In the genomic region with DNA sequence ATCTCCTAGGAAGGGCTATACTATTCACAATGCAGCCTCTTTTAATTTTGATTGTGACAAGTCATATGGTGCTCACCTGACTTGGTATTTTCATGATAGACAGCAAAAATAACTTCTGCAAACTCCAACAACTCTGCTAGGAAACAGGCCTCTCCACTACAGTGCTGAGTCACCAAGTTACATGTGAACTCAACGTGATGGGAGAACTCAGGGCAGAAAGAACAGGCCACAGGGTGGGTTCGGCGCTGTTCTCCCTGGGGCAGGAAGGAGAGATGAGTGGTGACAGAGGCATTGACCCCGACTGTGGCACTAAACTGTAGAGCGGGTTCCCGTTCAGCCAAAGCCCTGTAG, we compare ENCODE assay signal across 1 cellular context.
TF ChIP-seq lines count a peak whose summit lies in the region.

No MANE protein-coding gene starts in this region.

TF ChIP-seq in HepG2, 621 proteins besides CTCF, POLR2A, EP300 and RAD21 (continued from another document):
- TF ChIP-seq FUBP1 (CRISPR knock-in tag; IDR thresholded peaks at IDR 0.05; ENCODE audit: borderline replicate concordance): no peak
- no peak for TF ChIP-seq ESRRA (CRISPR knock-in tag; IDR thresholded peaks at IDR 0.05; ENCODE audit: low read depth)
- no peak for TF ChIP-seq KDM2A (CRISPR knock-in tag; IDR thresholded peaks at IDR 0.05; ENCODE audit: borderline replicate concordance, low read depth)
- 0 out of 2 replicates have a peak, but pooled peaks have one; percentile 3 for TF ChIP-seq ZNF512 (CRISPR knock-in tag; IDR thresholded peaks at IDR 0.05)
- TF ChIP-seq TCF7L2 (IDR thresholded peaks at IDR 0.05; ENCODE audit: low read depth, low read length): no peak
- peak; percentile 17; the same call in 1 of the 2 replicates for TF ChIP-seq NFE2L2 (IDR thresholded peaks at IDR 0.05; ENCODE audit: low read length)
- no peak for TF ChIP-seq FLYWCH1 (CRISPR knock-in tag; IDR thresholded peaks at IDR 0.05)
- no peak for TF ChIP-seq CREB3 (CRISPR knock-in tag; IDR thresholded peaks at IDR 0.05)
- no peak for TF ChIP-seq ZNF44 (CRISPR knock-in tag; IDR thresholded peaks at IDR 0.05)
- TF ChIP-seq MTF2 (CRISPR knock-in tag; IDR thresholded peaks at IDR 0.05; ENCODE audit: borderline replicate concordance): no peak
- TF ChIP-seq ZNF784 (CRISPR knock-in tag; IDR thresholded peaks at IDR 0.05; ENCODE audit: borderline replicate concordance): no peak
- TF ChIP-seq ZNF496 (CRISPR knock-in tag; IDR thresholded peaks at IDR 0.05; ENCODE audit: insufficient replicate concordance): no peak
- no peak for TF ChIP-seq ZNF414 (CRISPR knock-in tag; IDR thresholded peaks at IDR 0.05)
- TF ChIP-seq SRSF9 (IDR thresholded peaks at IDR 0.05; ENCODE audit: borderline replicate concordance, insufficient read depth, low read depth, low read length, poor library complexity, severe bottlenecking): no peak
- no peak for TF ChIP-seq ZNF138 (CRISPR knock-in tag; IDR thresholded peaks at IDR 0.05; ENCODE audit: low read depth)
- no peak for TF ChIP-seq IRF2 (CRISPR knock-in tag; IDR thresholded peaks at IDR 0.05)
- TF ChIP-seq ZFP90 (CRISPR knock-in tag; IDR thresholded peaks at IDR 0.05; ENCODE audit: borderline replicate concordance): no peak
- no peak for TF ChIP-seq ZNF703 (CRISPR knock-in tag; IDR thresholded peaks at IDR 0.05; ENCODE audit: borderline replicate concordance)
- TF ChIP-seq HOXA7 (CRISPR knock-in tag; IDR thresholded peaks at IDR 0.05): no peak
- TF ChIP-seq, protein P1, sequence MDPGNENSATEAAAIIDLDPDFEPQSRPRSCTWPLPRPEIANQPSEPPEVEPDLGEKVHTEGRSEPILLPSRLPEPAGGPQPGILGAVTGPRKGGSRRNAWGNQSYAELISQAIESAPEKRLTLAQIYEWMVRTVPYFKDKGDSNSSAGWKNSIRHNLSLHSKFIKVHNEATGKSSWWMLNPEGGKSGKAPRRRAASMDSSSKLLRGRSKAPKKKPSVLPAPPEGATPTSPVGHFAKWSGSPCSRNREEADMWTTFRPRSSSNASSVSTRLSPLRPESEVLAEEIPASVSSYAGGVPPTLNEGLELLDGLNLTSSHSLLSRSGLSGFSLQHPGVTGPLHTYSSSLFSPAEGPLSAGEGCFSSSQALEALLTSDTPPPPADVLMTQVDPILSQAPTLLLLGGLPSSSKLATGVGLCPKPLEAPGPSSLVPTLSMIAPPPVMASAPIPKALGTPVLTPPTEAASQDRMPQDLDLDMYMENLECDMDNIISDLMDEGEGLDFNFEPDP (CRISPR knock-in tag; conservative IDR thresholded peaks at IDR 0.05): no peak
- no peak for TF ChIP-seq MEF2D (CRISPR knock-in tag; IDR thresholded peaks at IDR 0.05)
- TF ChIP-seq FOSL2 (CRISPR knock-in tag; IDR thresholded peaks at IDR 0.05): peak; percentile 71
- peak in 1 of 2 experiments; percentile 37; a peak in 3 of 4 replicates for TF ChIP-seq MAFK (conservative IDR thresholded peaks at IDR 0.05 in 1 of 2, IDR thresholded peaks at IDR 0.05 in 1 of 2; ENCODE audit: low read length in 2 of 2)
- no peak for TF ChIP-seq ZBTB1 (CRISPR knock-in tag; IDR thresholded peaks at IDR 0.05; ENCODE audit: borderline replicate concordance)
- no peak for TF ChIP-seq YY1 (IDR thresholded peaks at IDR 0.05; ENCODE audit: insufficient read depth, insufficient replicate concordance, low read depth, low read length)
- peak; percentile 40; the same call in 1 of the 2 replicates for TF ChIP-seq MAFF (IDR thresholded peaks at IDR 0.05; ENCODE audit: low read depth, low read length)
- no peak for TF ChIP-seq ZNF317 (CRISPR knock-in tag; IDR thresholded peaks at IDR 0.05)
- no peak for TF ChIP-seq ZSCAN29 (CRISPR knock-in tag; conservative IDR thresholded peaks at IDR 0.05)
- TF ChIP-seq ZNF598 (CRISPR knock-in tag; IDR thresholded peaks at IDR 0.05; ENCODE audit: borderline replicate concordance): no peak
- TF ChIP-seq, protein P2, sequence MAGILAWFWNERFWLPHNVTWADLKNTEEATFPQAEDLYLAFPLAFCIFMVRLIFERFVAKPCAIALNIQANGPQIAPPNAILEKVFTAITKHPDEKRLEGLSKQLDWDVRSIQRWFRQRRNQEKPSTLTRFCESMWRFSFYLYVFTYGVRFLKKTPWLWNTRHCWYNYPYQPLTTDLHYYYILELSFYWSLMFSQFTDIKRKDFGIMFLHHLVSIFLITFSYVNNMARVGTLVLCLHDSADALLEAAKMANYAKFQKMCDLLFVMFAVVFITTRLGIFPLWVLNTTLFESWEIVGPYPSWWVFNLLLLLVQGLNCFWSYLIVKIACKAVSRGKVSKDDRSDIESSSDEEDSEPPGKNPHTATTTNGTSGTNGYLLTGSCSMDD (CRISPR knock-in tag; IDR thresholded peaks at IDR 0.05): no peak
- TF ChIP-seq HNRNPH1 (optimal IDR thresholded peaks at IDR 0.05; ENCODE audit: low read depth, low read length): no peak
- no peak for TF ChIP-seq TEAD2 (CRISPR knock-in tag; IDR thresholded peaks at IDR 0.05)
- 0 out of 2 replicates have a peak, but pooled peaks have one; percentile 24 for TF ChIP-seq ZFY (CRISPR knock-in tag; IDR thresholded peaks at IDR 0.05)
- no peak for TF ChIP-seq PPARG (CRISPR knock-in tag; conservative IDR thresholded peaks at IDR 0.05)
- TF ChIP-seq ERF (CRISPR knock-in tag; IDR thresholded peaks at IDR 0.05): no peak
- no peak for TF ChIP-seq ATM (IDR thresholded peaks at IDR 0.05; ENCODE audit: borderline replicate concordance)
- 0 out of 2 replicates have a peak, but pooled peaks have one; percentile 38 for TF ChIP-seq NFE2 (CRISPR knock-in tag; IDR thresholded peaks at IDR 0.05)
- no peak for TF ChIP-seq ZNF841 (CRISPR knock-in tag; IDR thresholded peaks at IDR 0.05; ENCODE audit: borderline replicate concordance)
- TF ChIP-seq KIAA2018 (CRISPR knock-in tag; IDR thresholded peaks at IDR 0.05; ENCODE audit: borderline replicate concordance): no peak
- TF ChIP-seq HHEX (CRISPR knock-in tag; IDR thresholded peaks at IDR 0.05): no peak
